ENCODE assay signal across 8 cellular contexts in the genomic region with DNA sequence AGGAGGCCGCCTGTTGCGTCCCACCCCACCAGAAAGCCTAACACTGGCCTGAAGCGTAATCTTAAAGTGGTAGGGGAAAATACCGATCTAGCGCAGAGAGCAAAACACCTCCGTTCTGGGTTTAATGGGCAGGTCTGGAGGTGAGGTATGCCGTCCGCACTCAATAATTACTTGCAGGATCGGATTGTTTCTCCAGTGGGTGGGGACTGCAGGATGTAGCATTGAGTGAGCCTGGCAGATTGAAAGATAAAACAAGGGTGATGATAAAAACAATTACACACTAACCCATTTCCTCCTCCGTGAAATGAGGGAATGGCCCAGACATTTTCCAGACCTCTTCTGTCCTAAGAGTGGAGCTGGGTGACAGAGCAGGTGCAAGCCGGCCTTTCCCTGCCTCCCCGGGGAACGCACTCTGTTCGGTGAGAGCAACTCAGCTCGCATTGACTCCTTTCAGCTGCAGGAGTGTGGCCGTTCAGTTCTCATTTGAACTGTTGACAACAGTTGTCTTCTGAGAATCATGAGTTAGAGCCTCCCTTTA.
DNase-seq lines count a peak whose midpoint lies in the region; ATAC-seq and TF ChIP-seq lines count a peak whose summit lies in the region.

No MANE protein-coding gene starts in this region.

- ATAC-seq in GM21423 (IDR thresholded peaks at IDR 0.05; ENCODE audit: unreplicated experiment): peak; percentile 21
- ATAC-seq in HG03575 (IDR thresholded peaks at IDR 0.05; ENCODE audit: extremely low read depth, insufficient number of reproducible peaks, low FRiP score, unreplicated experiment): peak; percentile 22

- H3K27ac Mint-ChIP-seq in CD8-positive, alpha-beta memory T cell: peak overlapping the region; percentile 97 to 100 (median 99)

- peaks cover 32 to 42% (median 37%) of the 10 kb centered on the region in 3 donors for H3K4me1 Mint-ChIP-seq in CD8-positive, alpha-beta memory T cell

- no peaks in the 10 kb centered on the region for H3K9me3 ChIP-seq in CD8-positive, alpha-beta memory T cell (ENCODE audit: low read length)
- no peaks in the 10 kb centered on the region for H3K9me3 ChIP-seq in mucosa of stomach (ENCODE audit: control insufficient read depth, low read length)
- H3K9me3 ChIP-seq in vagina: no peaks in the 10 kb centered on the region

- H3K36me3 Mint-ChIP-seq in CD8-positive, alpha-beta memory T cell: peaks cover 0 to 10% (median 0%) of the 10 kb centered on the region in 3 donors

- peaks cover 1 to 3% of the 10 kb centered on the region in 2 donors for H3K27me3 Mint-ChIP-seq in CD8-positive, alpha-beta memory T cell

- H3K27ac ChIP-seq in CD8-positive, alpha-beta memory T cell (ENCODE audit: low read depth, low read length): peak overlapping the region; percentile 94
- H3K27ac ChIP-seq in vagina: peak overlapping the region; percentile 98

- TF ChIP-seq CTCF in vagina (IDR thresholded peaks at IDR 0.05): no peak

- POLR2A ChIA-PET in CD8-positive, alpha-beta memory T cell (lab: Charles Lee): interaction anchor here (1.7 to 2.8 kb wide), 2 partner anchors 36 to 38 kb away, joined by 7 to 13 read pairs; no protein-coding TSS in a partner anchor

- H3K27me3 ChIP-seq in CD8-positive, alpha-beta memory T cell (ENCODE audit: insufficient read depth, low read length, poor library complexity, severe bottlenecking): no peaks in the 10 kb centered on the region
- H3K27me3 ChIP-seq in mucosa of stomach (ENCODE audit: control insufficient read depth, insufficient read depth, low read length) (no peaks in the 10 kb centered on the region), vagina (no peaks in the 10 kb centered on the region)

- H3K9me3 Mint-ChIP-seq in CD8-positive, alpha-beta memory T cell: no peaks in the 10 kb centered on the region

- TF ChIP-seq POLR2A in vagina (IDR thresholded peaks at IDR 0.05): no peak

- peaks cover 30% of the 10 kb centered on the region for H3K4me1 ChIP-seq in CD8-positive, alpha-beta memory T cell (ENCODE audit: insufficient read depth, low read length)
- no peaks in the 10 kb centered on the region for H3K4me1 ChIP-seq in mucosa of stomach (ENCODE audit: control insufficient read depth, insufficient read depth, low read length)
- H3K4me1 ChIP-seq in vagina: peaks cover 25% of the 10 kb centered on the region

- peak overlapping the region; percentile 92 for H3K4me3 ChIP-seq in CD8-positive, alpha-beta memory T cell (ENCODE audit: low read length)
- H3K4me3 ChIP-seq in mucosa of stomach (ENCODE audit: low read length) (peak overlapping the region; percentile 99), vagina (peak overlapping the region; percentile 70 to 91)

- intact Hi-C loops in vagina (cut with DNase I): no loop called here

- CTCF ChIA-PET in CD8-positive, alpha-beta memory T cell (lab: Charles Lee): interaction anchor here (1.3 to 1.8 kb wide), 6 partner anchors 23 to 168 kb away, joined by 3 to 12 read pairs (median 4); no protein-coding TSS in a partner anchor

- H3K9ac ChIP-seq in mucosa of stomach (ENCODE audit: low read length): peak overlapping the region; percentile 79

- no peak for DNase-seq in CD8-positive, alpha-beta memory T cell
- DNase-seq in T-helper 9 cell (peak; percentile 20), ecto neural progenitor cell (ENCODE audit: low spot score) (peak; percentile 54), vagina (ENCODE audit: extremely low spot score in 2 of 2) (no peak), iPS-NIHi11 (ENCODE audit: low spot score) (no peak)

- H3K36me3 ChIP-seq in CD8-positive, alpha-beta memory T cell (ENCODE audit: insufficient read depth, low read length): no peaks in the 10 kb centered on the region
- no peaks in the 10 kb centered on the region for H3K36me3 ChIP-seq in mucosa of stomach (ENCODE audit: control insufficient read depth, insufficient read depth, low read length)
- no peaks in the 10 kb centered on the region for H3K36me3 ChIP-seq in vagina

- H3K4me3 Mint-ChIP-seq in CD8-positive, alpha-beta memory T cell: peak overlapping the region; percentile 94 to 99 (median 99)

Comparison
In these comparisons a context has a peak if more than half of its experiments do, and no peak if none do; other contexts are left out.
1. DNase-seq: peak in T-helper 9 cell (single experiment) and ecto neural progenitor cell (single experiment); none in CD8-positive, alpha-beta memory T cell (0 of 5), vagina (0 of 2) and iPS-NIHi11 (single experiment).
2. Peak in every context shown above with its lines, with median percentiles within 50 percentile points of each other: H3K4me3 ChIP-seq.